In genomic region chr10:103917326-103918052, GRCh38 we compare ENCODE assay signal across 8 cellular contexts. TPM values are rescaled to one million over a fixed set of nuclear protein-coding genes. Genes with fewer than 3 reads are reported as not detected.
A peak's percentile ranks its signal among the peaks of the same experiment; 100 is the strongest.
DNase-seq lines count a peak whose midpoint lies in the region; ATAC-seq, FAIRE-seq and TF ChIP-seq lines count a peak whose summit lies in the region.

No MANE protein-coding gene starts in this region.

- TF ChIP-seq CTCF in brain microvascular endothelial cell (IDR thresholded peaks at IDR 0.05; ENCODE audit: low read depth, low read length, missing control alignments) (no peak), keratinocyte (optimal IDR thresholded peaks at IDR 0.05 in 1 of 3, IDR thresholded peaks at IDR 0.05 in 1 of 3, conservative IDR thresholded peaks at IDR 0.05 in 1 of 3; ENCODE audit: extremely low read depth in 1 of 3, insufficient read depth in 2 of 3, low read length in 3 of 3) (no peak)

- H3K4me3 ChIP-seq in brain microvascular endothelial cell (ENCODE audit: low read depth, low read length) = peak overlapping the region; percentile 79
- peak overlapping the region; percentile 63 to 74 (median 71) for H3K4me3 ChIP-seq in keratinocyte (ENCODE audit: control insufficient read depth in 2 of 3, extremely low read depth in 1 of 3, insufficient read depth in 2 of 3, low read depth in 1 of 3, low read length in 3 of 3)

- peak; percentile 1 for ATAC-seq in activated CD4-positive, CD25-positive, alpha-beta regulatory T cell treated with anti-CD3 and anti-CD28 coated beads, Interleukin-2, amount 50 U/mL, for 24 hours
- peak; percentile 12 for ATAC-seq in HG02759 (IDR thresholded peaks at IDR 0.05; ENCODE audit: unreplicated experiment)

- H3K4me2 ChIP-seq in keratinocyte (ENCODE audit: control insufficient read depth, extremely low read depth, insufficient read depth, low read depth, low read length) = peak overlapping the region; percentile 96

- no peaks in the 10 kb centered on the region for H3K36me3 ChIP-seq in brain microvascular endothelial cell (replicated peaks)
- peaks cover 0 to 5% of the 10 kb centered on the region in 2 experiments for H3K36me3 ChIP-seq in keratinocyte (ENCODE audit: control insufficient read depth in 2 of 2, extremely low read depth in 1 of 2, insufficient read depth in 2 of 2, low read length in 2 of 2)

- dilution Hi-C loops in keratinocyte (cut with MboI; ENCODE audit: extremely low pct_ligation_motif_present, low sequenced_read_pairs) = no loop called here

- H3K27ac ChIP-seq in brain microvascular endothelial cell (peak overlapping the region; percentile 94), keratinocyte (ENCODE audit: control insufficient read depth, insufficient read depth, low read length) (peak overlapping the region; percentile 69)

- no peak for FAIRE-seq in keratinocyte (lab: Jason Lieb, UNC)

- peaks cover 28% of the 10 kb centered on the region for H3K79me2 ChIP-seq in keratinocyte (ENCODE audit: control insufficient read depth, insufficient read depth, low read length)

- no peak for DNase-seq in activated CD4-positive, CD25-positive, alpha-beta regulatory T cell (lab: John Stamatoyannopoulos, UW)
- DNase-seq in NCI-H69 (lab: John Stamatoyannopoulos, UW) = peak; percentile 62
- peak; percentile 65 for DNase-seq in brain microvascular endothelial cell
- no peak for DNase-seq in keratinocyte (ENCODE audit: low read depth, low spot score)
- DNase-seq in stimulated activated CD8-positive, alpha-beta memory T cell treated with anti-CD3 and anti-CD28 coated beads, Interleukin-4, amount 100 ng/mL, for 48 hours = peak; percentile 57
- DNase-seq in activated gamma-delta T cell (lab: John Stamatoyannopoulos, UW) = no peak

- peak overlapping the region; percentile 72 for H3K9ac ChIP-seq in keratinocyte (ENCODE audit: control insufficient read depth, extremely low read depth, insufficient read depth, low read length)

- no peaks in the 10 kb centered on the region for H3K27me3 ChIP-seq in brain microvascular endothelial cell (replicated peaks)
- no peaks in the 10 kb centered on the region for H3K27me3 ChIP-seq in keratinocyte (ENCODE audit: control insufficient read depth, extremely low read depth, insufficient read depth, low read length)

- H4K20me1 ChIP-seq in keratinocyte (ENCODE audit: control insufficient read depth, extremely low read depth, insufficient read depth, low read length) = no peaks in the 10 kb centered on the region

- no peaks in the 10 kb centered on the region for H3K9me1 ChIP-seq in keratinocyte (ENCODE audit: control insufficient read depth, extremely low read depth, insufficient read depth, low read length)

- peaks cover 29% of the 10 kb centered on the region for H3K4me1 ChIP-seq in keratinocyte (ENCODE audit: control insufficient read depth, extremely low read depth, insufficient read depth, low read length)

- in situ Hi-C loops in brain microvascular endothelial cell (cut with HindIII; ENCODE audit: low pct_ligation_motif_present, low sequenced_read_pairs) = no loop called here

- peaks cover 6% of the 10 kb centered on the region for H3K9me3 ChIP-seq in keratinocyte (ENCODE audit: control insufficient read depth, low read depth, low read length)

- peak overlapping the region; percentile 32 for H2AFZ ChIP-seq in keratinocyte (ENCODE audit: control insufficient read depth, low read length)

RNA-seq across cellular contexts. Expression of gene STN1, which starts 0.5 kb away (rescaled TPM):
- 29.0 to 32.5 TPM (median 30.5 TPM) in 3 replicates for polyA plus RNA-seq in keratinocyte
- polyA plus RNA-seq in keratinocyte (2011; ENCODE audit: low read depth) = 16.5 TPM
- 38.0 and 49.4 TPM in 2 replicates for polyA plus RNA-seq in keratinocyte (2011; cell fraction: cytosol; rRNA removed)
- polyA plus RNA-seq in keratinocyte (2011; cell fraction: nucleus; rRNA removed) = 20.2 and 22.2 TPM in 2 replicates
- polyA plus RNA-seq in keratinocyte (2012; ENCODE audit: low replicate concordance) = 23.7 and 24.4 TPM in 2 replicates
- 18.4 to 22.3 TPM (median 21.6 TPM) in 3 replicates for polyA minus RNA-seq in keratinocyte
- polyA minus RNA-seq in keratinocyte (2011; cell fraction: cytosol; rRNA and poly(A)+ RNA removed) = 18.0 TPM
- polyA minus RNA-seq in keratinocyte (2011; cell fraction: nucleus; rRNA and poly(A)+ RNA removed) = 6.2 and 12.6 TPM in 2 replicates

RNA-seq across cellular contexts. Expression of gene SLK, which starts 49.5 kb away (rescaled TPM):
- polyA plus RNA-seq in keratinocyte = 21.3 to 36.7 TPM (median 21.7 TPM) in 3 replicates
- polyA plus RNA-seq in keratinocyte (2011; ENCODE audit: low read depth) = 178 TPM
- polyA plus RNA-seq in keratinocyte (2011; cell fraction: cytosol; rRNA removed) = 15.1 and 26.3 TPM in 2 replicates
- 30.1 and 47.4 TPM in 2 replicates for polyA plus RNA-seq in keratinocyte (2011; cell fraction: nucleus; rRNA removed)
- polyA plus RNA-seq in keratinocyte (2012; ENCODE audit: low replicate concordance) = 43.0 and 47.2 TPM in 2 replicates
- 7.7 to 42.1 TPM (median 14.2 TPM) in 3 replicates for polyA minus RNA-seq in keratinocyte
- 23.4 TPM for polyA minus RNA-seq in keratinocyte (2011; cell fraction: cytosol; rRNA and poly(A)+ RNA removed)
- 27.4 and 57.8 TPM in 2 replicates for polyA minus RNA-seq in keratinocyte (2011; cell fraction: nucleus; rRNA and poly(A)+ RNA removed)

Comparison
In these comparisons a context has a peak if more than half of its experiments do, and no peak if none do; other contexts are left out.
1. DNase-seq: peak in NCI-H69 (single experiment), brain microvascular endothelial cell (single experiment) and stimulated activated CD8-positive, alpha-beta memory T cell treated with anti-CD3 and anti-CD28 coated beads, Interleukin-4, amount 100 ng/mL, for 48 hours (single experiment); none in activated CD4-positive, CD25-positive, alpha-beta regulatory T cell (0 of 4), keratinocyte (single experiment) and activated gamma-delta T cell (single experiment).